Comparison of ENCODE assay signal across 20 cellular contexts in genomic region chr3:156688849-156689452, GRCh38. TPM values are rescaled to one million over a fixed set of nuclear protein-coding genes. Genes with fewer than 3 reads are reported as not detected.
DNase-seq lines count a peak whose midpoint lies in the region; ATAC-seq, FAIRE-seq and TF ChIP-seq lines count a peak whose summit lies in the region.
"Had no signal": no experiment of that assay in that cellular context is flagged by ENCODE, and none has a peak within 500 bp of the region (broad histone marks: within the 10 kb centered on the region; RNA-seq: fewer than 3 reads in every experiment).

No MANE protein-coding gene starts in this region.

- no peak overlapping the region for H2AFZ ChIP-seq in GM12878 (ENCODE audit: control insufficient read depth, low read depth, low read length)

- POLR2A ChIA-PET in activated CD4-positive, alpha-beta T cell treated with anti-CD3 and anti-CD28 coated beads for 36 hours (lab: Charles Lee) = no interaction called here
- POLR2A ChIA-PET in GM12878 (lab: Charles Lee) = interaction anchor here (0.6 to 1.4 kb wide), 7 partner anchors 11 to 400 kb away, joined by 3 to 6 read pairs (median 4); no protein-coding TSS in a partner anchor

- no peak overlapping the region for H3K4me3 Mint-ChIP-seq in activated CD4-positive, alpha-beta T cell treated with anti-CD3 and anti-CD28 coated beads for 36 hours
- H3K4me3 Mint-ChIP-seq in osteocyte (ENCODE audit: unreplicated experiment) = peak overlapping the region; percentile 54
- H3K4me3 Mint-ChIP-seq: endodermal cell, H9, memory B cell, T-cell had no signal

- no peak for TF ChIP-seq EP300 in GM12878 (IDR thresholded peaks at IDR 0.05; ENCODE audit: borderline replicate concordance in 1 of 2, control insufficient read depth in 1 of 2, low read depth in 2 of 2, low read length in 2 of 2)

- H3K4me1 Mint-ChIP-seq in activated CD4-positive, alpha-beta T cell treated with anti-CD3 and anti-CD28 coated beads for 36 hours = peaks cover 69% of the 10 kb centered on the region
- H3K4me1 Mint-ChIP-seq in osteocyte (ENCODE audit: unreplicated experiment) = peaks cover 95% of the 10 kb centered on the region

- no peak for ATAC-seq in activated CD4-positive, alpha-beta T cell treated with anti-CD3 and anti-CD28 coated beads for 36 hours
- ATAC-seq in GM12878 (no peak), GM21576 (IDR thresholded peaks at IDR 0.05; ENCODE audit: unreplicated experiment) (no peak)
- ATAC-seq: activated CD4-positive, CD25-positive, alpha-beta regulatory T cell treated with anti-CD3 and anti-CD28 coated beads, Interleukin-2, amount 50 U/mL, for 24 hours; stimulated activated effector memory CD8-positive, alpha-beta T cell treated with anti-CD3 and anti-CD28 coated beads, Interleukin-12 subunit alpha, Interleukin-12 subunit beta, amount 100 ng/mL, for 72 hours; T-cell had no signal

- SMC1A ChIA-PET in GM12878 (lab: Charles Lee; ENCODE audit: uncharacterized antibody, unreplicated experiment) = interaction anchor here (0.7 to 6.2 kb wide), 10 partner anchors 9 to 399 kb away, joined by 3 to 72 read pairs (median 4); partner anchors contain the start of genes SSR3 and TIPARP

- no peaks in the 10 kb centered on the region; the same call in 1 of the 2 replicates for H4K20me1 ChIP-seq in GM12878 (ENCODE audit: control insufficient read depth, insufficient read depth)

- CTCF ChIA-PET in activated CD4-positive, alpha-beta T cell treated with anti-CD3 and anti-CD28 coated beads for 36 hours (lab: Charles Lee) = interaction anchor here (0.5 to 1.3 kb wide), 5 partner anchors 8 to 448 kb away, joined by 3 to 4 read pairs (median 3); no protein-coding TSS in a partner anchor
- CTCF ChIA-PET in GM12878 (lab: Yijun Ruan, JAX) = interaction anchor here (1.1 to 2.0 kb wide), 3 partner anchors 12 to 397 kb away, joined by 3 to 7 read pairs (median 6); no protein-coding TSS in a partner anchor

- peaks cover 0 to 16% of the 10 kb centered on the region in 2 experiments; a peak in 3 of 4 replicates for H3K36me3 ChIP-seq in GM12878 (ENCODE audit: control insufficient read depth in 2 of 2, insufficient read depth in 2 of 2, low read length in 1 of 2)

- in situ Hi-C loops in GM12878 (cut with MboI) = no loop called here

- peaks cover 26% of the 10 kb centered on the region for H3K36me3 Mint-ChIP-seq in activated CD4-positive, alpha-beta T cell treated with anti-CD3 and anti-CD28 coated beads for 36 hours (ENCODE audit: low read depth)
- peaks cover 43% of the 10 kb centered on the region for H3K36me3 Mint-ChIP-seq in osteocyte (ENCODE audit: unreplicated experiment)

- H3K9ac ChIP-seq in GM12878 (ENCODE audit: control insufficient read depth, insufficient read depth, low read length) = no peak overlapping the region

- DNase-seq in activated CD4-positive, alpha-beta T cell treated with anti-CD3 and anti-CD28 coated beads for 36 hours = no peak
- no peak for DNase-seq in activated CD4-positive, alpha-beta T cell treated with anti-CD3 and anti-CD28 coated beads, Interleukin-2, amount 50 U/mL, for 1 hour
- no peak for DNase-seq in H54 (ENCODE audit: insufficient read length, low spot score)
- no peak for DNase-seq in GM12878 (ENCODE audit: low read depth, low spot score)
- DNase-seq in osteocyte (ENCODE audit: extremely low spot score, unreplicated experiment) = no peak
- DNase-seq in NCI-H345 treated with DMSO at 0.1 percent for 48 hours (lab: John Stamatoyannopoulos, UW; ENCODE audit: unreplicated experiment) = no peak
- no peak for DNase-seq in HuH-7.5 (ENCODE audit: low spot score)
- DNase-seq: caudate nucleus, endodermal cell, foreskin keratinocyte, H9, NCI-H1048, NCI-H526, T-cell, trophoblast cell had no signal

- peaks cover 96% of the 10 kb centered on the region for H3K79me2 ChIP-seq in GM12878 (ENCODE audit: control insufficient read depth, insufficient read depth, low read length)

- 95% methylated on average over 5 of the region's 5 CpGs for WGBS in GM12878 (ENCODE audit: insufficient coverage, insufficient replicate concordance, low lambda C conversion rate, missing lambda C conversion rate)

- FAIRE-seq in H54 (lab: Jason Lieb, UNC) (peak; percentile 55), GM12878 (lab: Jason Lieb, UNC) (peak; percentile 83)
- FAIRE-seq: HepG2 had no signal

- TF ChIP-seq RAD21 in GM12878 (IDR thresholded peaks at IDR 0.05; ENCODE audit: insufficient read depth, low read depth, low read length) = no peak

- BruUV-seq in GM12878 (replicated peaks; lab: Mats Ljungman, UMichigan) = no TSS peak

- TF ChIP-seq CTCF in GM12878 (IDR thresholded peaks at IDR 0.05 in 2 of 3, conservative IDR thresholded peaks at IDR 0.05 in 1 of 3; ENCODE audit: control insufficient read depth in 2 of 3, extremely low read depth in 1 of 3, insufficient read depth in 1 of 3, low read depth in 3 of 3, low read length in 3 of 3) (no peak), osteocyte (IDR thresholded peaks at IDR 0.05) (no peak)

- peak overlapping the region; percentile 59 for H3K27ac Mint-ChIP-seq in activated CD4-positive, alpha-beta T cell treated with anti-CD3 and anti-CD28 coated beads for 36 hours
- H3K27ac Mint-ChIP-seq in osteocyte (ENCODE audit: unreplicated experiment) = peak overlapping the region; percentile 88
- H3K27ac Mint-ChIP-seq: endodermal cell, memory B cell, T-cell had no signal

- RAD21 ChIA-PET in GM12878 (lab: Charles Lee; ENCODE audit: unreplicated experiment) = interaction anchor here (0.9 to 2.0 kb wide), 5 partner anchors 8 to 132 kb away, joined by 3 to 8 read pairs (median 4); no protein-coding TSS in a partner anchor

- intact Hi-C loops in activated CD4-positive, alpha-beta T cell treated with anti-CD3 and anti-CD28 coated beads for 36 hours (cut with DNase I, micrococcal nuclease) = loop anchor here in 1 of 2 experiments (5.0 kb wide), 1 partner anchor 458 kb away; no protein-coding TSS in a partner anchor
- intact Hi-C loops in GM12878 (cut with micrococcal nuclease; ENCODE audit: unreplicated experiment) = no loop called here

- H3K9me3 ChIP-seq in GM12878 (replicated peaks; ENCODE audit: control insufficient read depth, insufficient read depth, low read length) = no peaks in the 10 kb centered on the region

- H3K4me1 ChIP-seq in GM12878 (ENCODE audit: control insufficient read depth, insufficient read depth, low read length) = peaks cover 44% of the 10 kb centered on the region

- no peak overlapping the region for H3K4me3 ChIP-seq in GM12878

- H3K9me3 Mint-ChIP-seq in activated CD4-positive, alpha-beta T cell treated with anti-CD3 and anti-CD28 coated beads for 36 hours (ENCODE audit: low read depth) = no peaks in the 10 kb centered on the region
- no peaks in the 10 kb centered on the region for H3K9me3 Mint-ChIP-seq in osteocyte (ENCODE audit: unreplicated experiment)
- H3K9me3 Mint-ChIP-seq: endodermal cell; H9; memory B cell; stimulated activated effector memory CD8-positive, alpha-beta T cell treated with anti-CD3 and anti-CD28 coated beads, Interleukin-12 subunit alpha, Interleukin-12 subunit beta, amount 100 ng/mL, for 72 hours; T-cell had no signal

- no peak for TF ChIP-seq POLR2A in H54 (IDR thresholded peaks at IDR 0.05; ENCODE audit: low read depth, low read length)
- no peak for TF ChIP-seq POLR2A in GM12878 (IDR thresholded peaks at IDR 0.05; ENCODE audit: low read depth, low read length)

- H3K27me3 ChIP-seq in GM12878 (replicated peaks in 1 of 2; ENCODE audit: control insufficient read depth in 2 of 2, insufficient read depth in 2 of 2, low read length in 1 of 2) = no peaks in the 10 kb centered on the region
- H3K27me3 ChIP-seq: foreskin keratinocyte had no signal

- peak overlapping the region; percentile 90 for H3K4me2 ChIP-seq in GM12878 (ENCODE audit: control insufficient read depth, insufficient read depth)

- H3K27ac ChIP-seq in GM12878 (ENCODE audit: control insufficient read depth, insufficient read depth) = 0 out of 2 replicates have a peak overlapping the region, but pooled peaks have one; percentile 8
- H3K27ac ChIP-seq: foreskin keratinocyte had no signal

- no peaks in the 10 kb centered on the region for H3K27me3 Mint-ChIP-seq in activated CD4-positive, alpha-beta T cell treated with anti-CD3 and anti-CD28 coated beads for 36 hours
- H3K27me3 Mint-ChIP-seq in osteocyte (ENCODE audit: unreplicated experiment) = no peaks in the 10 kb centered on the region
- H3K27me3 Mint-ChIP-seq: memory B cell, T-cell had no signal

TF ChIP-seq in GM12878, 131 proteins besides CTCF, POLR2A, EP300 and RAD21:
- no peak for TF ChIP-seq SMARCA5 (IDR thresholded peaks at IDR 0.05)
- 0 out of 2 replicates have a peak, but pooled peaks have one; percentile 27 for TF ChIP-seq POLR2AphosphoS5 (IDR thresholded peaks at IDR 0.05; ENCODE audit: low read length)

RNA-seq across cellular contexts. Expression of gene TIPARP, which starts 14.6 kb away (rescaled TPM):
- 10 to 100 TPM; 18.5 to 23.5 TPM for total RNA-seq in activated CD4-positive, alpha-beta T cell treated with anti-CD3 and anti-CD28 coated beads for 36 hours
- total RNA-seq in GM12878 (2013; cell fraction: nucleolus; rRNA removed) = 60.0 and 68.9 TPM in 2 replicates
- total RNA-seq in GM12878 (2014; rRNA removed) (17.8 and 23.4 TPM in 2 replicates), GM12878 (2014; rRNA removed; fragmentation: Illumina TruSeq; extraction: Trizol) (21.5 TPM in 2 replicates), GM12878 (2021) (13.8 and 14.8 TPM in 2 replicates), osteocyte (152 and 163 TPM in 2 replicates)
- 12.8 TPM for polyA plus RNA-seq in GM12878 (2011; ENCODE audit: low read depth)
- polyA plus RNA-seq in GM12878 (2011; rRNA removed) (13.5 and 17.2 TPM in 2 replicates), GM12878 (2014; fragmentation: Illumina TruSeq; extraction: Trizol) (17.8 and 22.1 TPM in 2 replicates), GM12878 (2014; fragmentation: Nextera tagmentation; extraction: Ambion mirVana) (1 to 10 TPM; 3.2 to 3.3 TPM), GM12878 (2014; rRNA removed) (7.6 and 9.3 TPM in 2 replicates), GM12878 (2016; fragmentation: Nextera tagmentation; extraction: Ambion mirVana) (1 to 10 TPM; 6.1 to 7.9 TPM)
- 5.4 and 9.3 TPM in 2 replicates for polyA plus RNA-seq in GM12878 (2011; cell fraction: cytosol; rRNA removed)
- 12.0 and 17.3 TPM in 2 replicates for polyA plus RNA-seq in GM12878 (2011; cell fraction: nucleus; rRNA removed)
- polyA plus RNA-seq in GM12878 (2012) = 16.9 and 22.4 TPM in 2 replicates
- 17.3 and 21.8 TPM in 2 replicates for polyA minus RNA-seq in GM12878 (2011; rRNA and poly(A)+ RNA removed)
- polyA minus RNA-seq in GM12878 (2011; cell fraction: cytosol; rRNA and poly(A)+ RNA removed) = 6.5 and 7.7 TPM in 2 replicates
- 41.8 and 42.7 TPM in 2 replicates for polyA minus RNA-seq in GM12878 (2011; cell fraction: nucleus; rRNA and poly(A)+ RNA removed)
